ENCODE assay signal across 6 cellular contexts in the genomic region with DNA sequence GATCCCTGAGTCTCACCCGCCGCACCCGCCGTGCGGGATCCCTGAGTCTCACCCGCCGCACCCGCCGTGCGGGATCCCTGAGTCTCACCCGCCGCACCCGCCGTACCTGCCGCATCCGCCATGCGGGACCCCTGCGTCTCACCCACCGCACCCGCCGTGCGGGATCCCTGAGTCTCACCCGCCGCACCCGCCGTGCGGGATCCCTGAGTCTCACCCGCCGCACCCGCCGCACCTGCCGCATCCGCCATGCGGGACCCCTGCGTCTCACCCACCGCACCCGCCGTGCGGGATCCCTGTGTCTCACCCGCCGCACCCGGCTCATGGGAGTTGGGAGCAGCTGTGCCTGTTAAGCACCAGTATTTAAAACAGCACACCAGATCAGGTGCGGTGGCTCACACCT. TPM values are rescaled to one million over a fixed set of nuclear protein-coding genes. Genes with fewer than 3 reads are reported as not detected.
DNase-seq lines count a peak whose midpoint lies in the region; ATAC-seq, FAIRE-seq and TF ChIP-seq lines count a peak whose summit lies in the region.
"Not testable (repeated sequence)": the region's sequence is repeated elsewhere in the genome, so short reads cannot be mapped to it uniquely, and the experiment has no call there.
"Had no signal": no experiment of that assay in that cellular context is flagged by ENCODE, and none has a peak within 500 bp of the region (broad histone marks: within the 10 kb centered on the region; RNA-seq: fewer than 3 reads in every experiment).

No MANE protein-coding gene starts in this region.

- not testable (repeated sequence) for H3K27ac ChIP-seq in kidney (ENCODE audit: low read depth in 2 of 2, low read length in 2 of 2); osteoblast (ENCODE audit: low read depth, low read length)

- not testable (repeated sequence) for H2AFZ ChIP-seq in osteoblast (ENCODE audit: low read length)

- H3K9me3 Mint-ChIP-seq in glutamatergic neuron (ENCODE audit: unreplicated experiment) = not testable (repeated sequence)

- not testable (repeated sequence) for H3K4me2 ChIP-seq in osteoblast (ENCODE audit: insufficient read depth, low read length)

- H3K27me3 ChIP-seq in H7 (ENCODE audit: control insufficient read depth, insufficient read depth, low read length); osteoblast (ENCODE audit: insufficient read depth, low read length): not testable (repeated sequence)

- H3K4me3 ChIP-seq in H7 (ENCODE audit: insufficient read depth, low read depth, low read length); kidney (ENCODE audit: low read length in 2 of 2); osteoblast (ENCODE audit: insufficient read depth, low read length): not testable (repeated sequence)

- H3K4me3 Mint-ChIP-seq in glutamatergic neuron (ENCODE audit: unreplicated experiment) = not testable (repeated sequence)

- not testable (repeated sequence) for H3K4me1 Mint-ChIP-seq in glutamatergic neuron (ENCODE audit: low read depth, unreplicated experiment)

- H3K36me3 Mint-ChIP-seq in glutamatergic neuron (ENCODE audit: unreplicated experiment) = not testable (repeated sequence)

- H3K9ac ChIP-seq in kidney (ENCODE audit: low read length in 2 of 2) = not testable (repeated sequence)

- intact Hi-C loops in Right ventricle myocardium superior (cut with DNase I); kidney (cut with DNase I): not testable (repeated sequence)

- not testable (repeated sequence) for TF ChIP-seq CTCF in glutamatergic neuron (IDR thresholded peaks at IDR 0.05; ENCODE audit: partially characterized antibody, unreplicated experiment); kidney (IDR thresholded peaks at IDR 0.05; ENCODE audit: borderline replicate concordance, extremely low read depth, insufficient read depth); osteoblast (IDR thresholded peaks at IDR 0.05; ENCODE audit: extremely low read depth, low read depth, low read length)

- H4K20me1 ChIP-seq in osteoblast (ENCODE audit: insufficient read depth, low read length) = not testable (repeated sequence)

- DNase-seq in H7 = peak; percentile 22
- peak; percentile 10 for DNase-seq in glutamatergic neuron
- peak; percentile 24 for DNase-seq in Right ventricle myocardium superior
- DNase-seq in kidney = peak; percentile 53
- peak; percentile 49 for DNase-seq in osteoblast (ENCODE audit: insufficient read length, low spot score, missing footprints)

- not testable (repeated sequence) for H3K27ac Mint-ChIP-seq in glutamatergic neuron (ENCODE audit: unreplicated experiment)

- H3K4me1 ChIP-seq in kidney (ENCODE audit: control insufficient read depth in 1 of 2, insufficient read depth in 1 of 2, low read depth in 1 of 2, low read length in 2 of 2); osteoblast (ENCODE audit: insufficient read depth, low read length): not testable (repeated sequence)

- not testable (repeated sequence) for H3K9me3 ChIP-seq in kidney (ENCODE audit: control insufficient read depth in 1 of 2, low read length in 2 of 2); osteoblast (ENCODE audit: low read depth, low read length)

- H3K79me2 ChIP-seq in osteoblast (ENCODE audit: insufficient read depth, low read length) = not testable (repeated sequence)

- H3K36me3 ChIP-seq in H7 (replicated peaks; ENCODE audit: control insufficient read depth, insufficient read depth, low read length); osteoblast (ENCODE audit: insufficient read depth, low read length): not testable (repeated sequence)
- H3K36me3 ChIP-seq in kidney (ENCODE audit: control insufficient read depth in 1 of 2, insufficient read depth in 2 of 2, low read length in 2 of 2) = peaks cover 17 to 48% of the 10 kb centered on the region in 2 donors

- not testable (repeated sequence) for H3K27me3 Mint-ChIP-seq in glutamatergic neuron (ENCODE audit: unreplicated experiment)

- ATAC-seq in Right ventricle myocardium superior (ENCODE audit: poor library complexity) = not testable (repeated sequence)

- FAIRE-seq in kidney (lab: Jason Lieb, UNC) = not testable (repeated sequence)

RNA-seq across cellular contexts. Expression of gene SLC12A7, which starts 50.6 kb away (rescaled TPM):
- 17.7 and 19.8 TPM in 2 replicates for total RNA-seq in H7 (2014; rRNA removed; shearing (Covaris generic))
- total RNA-seq in glutamatergic neuron (ENCODE audit: unreplicated experiment) (147 TPM), Right ventricle myocardium superior (172 TPM), kidney (92.9 TPM), osteoblast (6.9 and 8.0 TPM in 2 replicates)
- polyA plus RNA-seq in kidney (ENCODE audit: insufficient read depth, low read depth, low replicate concordance) = 28.2 TPM

RNA-seq across cellular contexts. Expression of gene NKD2, which starts 52.7 kb away (rescaled TPM):
- 4.9 and 5.7 TPM in 2 replicates for total RNA-seq in H7 (2014; rRNA removed; shearing (Covaris generic))
- total RNA-seq in glutamatergic neuron (ENCODE audit: unreplicated experiment) (41.7 TPM), Right ventricle myocardium superior (2.8 TPM), kidney (14.1 TPM), osteoblast (under 0.01 TPM in 1 of 2 replicates, not detected in the other)
- polyA plus RNA-seq in kidney (ENCODE audit: insufficient read depth, low read depth, low replicate concordance) = 7.9 TPM
- polyA plus RNA-seq: BJ had no signal
